In the genomic region with DNA sequence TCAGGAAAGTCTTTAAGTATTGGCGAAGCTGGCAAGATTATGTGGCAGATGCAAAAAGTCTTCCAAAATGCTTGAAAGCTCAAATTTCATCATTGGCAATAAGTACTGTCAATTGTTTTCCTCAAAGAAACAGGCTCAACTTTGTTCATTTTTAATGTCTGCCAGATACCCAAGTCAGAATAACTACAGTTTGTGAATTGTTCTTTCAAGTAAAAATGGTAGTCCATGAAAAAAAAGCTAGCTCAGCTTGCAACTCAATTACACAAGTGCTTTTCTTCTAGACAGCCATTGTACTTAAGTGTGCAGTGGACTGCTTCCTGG, we compare ENCODE assay signal across 9 cellular contexts.
A peak's percentile ranks its signal among the peaks of the same experiment; 100 is the strongest.
DNase-seq lines count a peak whose midpoint lies in the region; TF ChIP-seq lines count a peak whose summit lies in the region.
"Had no signal": no experiment of that assay in that cellular context is flagged by ENCODE, and none has a peak within 500 bp of the region (broad histone marks: within the 10 kb centered on the region; RNA-seq: fewer than 3 reads in every experiment).

No MANE protein-coding gene starts in this region.

- no peak for TF ChIP-seq CTCF in WERI-Rb-1 (IDR thresholded peaks at IDR 0.05; ENCODE audit: low read depth, low read length)
- TF ChIP-seq CTCF in glutamatergic neuron (IDR thresholded peaks at IDR 0.05; ENCODE audit: partially characterized antibody, unreplicated experiment): no peak
- no peak for TF ChIP-seq CTCF in stomach (IDR thresholded peaks at IDR 0.05)

- H3K4me3 ChIP-seq in WERI-Rb-1 (ENCODE audit: low read depth, low read length) (no peak overlapping the region), stomach (peak overlapping the region in 1 of 4 donors; percentile 66)

- H3K4me3 Mint-ChIP-seq in T-helper 2 cell treated with Interferon-gamma antibody and Interleukin-4, amounts not matched to agents 5 μg/mL and 100 μg/mL, for 36 hours: peak overlapping the region; percentile 97
- H3K4me3 Mint-ChIP-seq in glutamatergic neuron (ENCODE audit: unreplicated experiment): peak overlapping the region; percentile 91

- TF ChIP-seq EP300 in stomach (IDR thresholded peaks at IDR 0.05): no peak

- no peak for TF ChIP-seq POLR2A in stomach (IDR thresholded peaks at IDR 0.05)

- intact Hi-C loops in stomach (cut with DNase I; ENCODE audit: low total_unique reads): no loop called here

- H3K27ac ChIP-seq in WERI-Rb-1 (peak overlapping the region; percentile 99), stomach (peak overlapping the region in 4 of 5 donors; percentile 94 to 97 (median 96))

- no peaks in the 10 kb centered on the region for H3K27me3 Mint-ChIP-seq in T-helper 2 cell treated with Interferon-gamma antibody and Interleukin-4, amounts not matched to agents 5 μg/mL and 100 μg/mL, for 36 hours (ENCODE audit: low read depth)
- H3K27me3 Mint-ChIP-seq in glutamatergic neuron (ENCODE audit: unreplicated experiment): peaks cover 8% of the 10 kb centered on the region

- H3K27me3 ChIP-seq in WERI-Rb-1 (ENCODE audit: insufficient read depth, low read depth, severe bottlenecking) (no peaks in the 10 kb centered on the region), stomach (no peaks in the 10 kb centered on the region)
- H3K27me3 ChIP-seq: BE2C had no signal

- H3K4me1 Mint-ChIP-seq in T-helper 2 cell treated with Interferon-gamma antibody and Interleukin-4, amounts not matched to agents 5 μg/mL and 100 μg/mL, for 36 hours (ENCODE audit: low read depth): peaks cover 48% of the 10 kb centered on the region
- peaks cover 29% of the 10 kb centered on the region for H3K4me1 Mint-ChIP-seq in glutamatergic neuron (ENCODE audit: low read depth, unreplicated experiment)

- H3K36me3 ChIP-seq in WERI-Rb-1 (no peaks in the 10 kb centered on the region; the same call in 1 of the 2 replicates), stomach (no peaks in the 10 kb centered on the region)
- H3K36me3 ChIP-seq: BE2C had no signal

- peak overlapping the region; percentile 98 for H3K27ac Mint-ChIP-seq in T-helper 2 cell treated with Interferon-gamma antibody and Interleukin-4, amounts not matched to agents 5 μg/mL and 100 μg/mL, for 36 hours
- H3K27ac Mint-ChIP-seq in glutamatergic neuron (ENCODE audit: unreplicated experiment): no peak overlapping the region

- H3K4me1 ChIP-seq in stomach: peaks cover 10 to 47% (median 41%) of the 10 kb centered on the region in 4 donors

- H3K9me3 Mint-ChIP-seq in T-helper 2 cell treated with Interferon-gamma antibody and Interleukin-4, amounts not matched to agents 5 μg/mL and 100 μg/mL, for 36 hours: no peaks in the 10 kb centered on the region
- peaks cover 13% of the 10 kb centered on the region for H3K9me3 Mint-ChIP-seq in glutamatergic neuron (ENCODE audit: unreplicated experiment)

- DNase-seq in T-helper 2 cell treated with Interferon-gamma antibody and Interleukin-4, amounts not matched to agents 5 μg/mL and 100 μg/mL, for 36 hours (ENCODE audit: low spot score): no peak
- DNase-seq in T-helper 2 cell (no peak), WERI-Rb-1 (no peak), glutamatergic neuron (no peak), stomach (no peak), RPMI8226 (no peak), hippocampal formation (lab: John Stamatoyannopoulos, UW) (no peak)
- DNase-seq in stimulated activated CD8-positive, alpha-beta memory T cell treated with anti-CD3 and anti-CD28 coated beads, Interleukin-4, amount 100 ng/mL, for 48 hours: no peak
- DNase-seq: BE2C had no signal

- 80 to 92% (median 88%) methylated on average over 1 of the region's 1 CpG for WGBS in stomach, 5 donors

- peaks cover 7% of the 10 kb centered on the region for H3K36me3 Mint-ChIP-seq in T-helper 2 cell treated with Interferon-gamma antibody and Interleukin-4, amounts not matched to agents 5 μg/mL and 100 μg/mL, for 36 hours (ENCODE audit: low read depth)
- no peaks in the 10 kb centered on the region for H3K36me3 Mint-ChIP-seq in glutamatergic neuron (ENCODE audit: unreplicated experiment)

- H3K9me3 ChIP-seq in WERI-Rb-1 (ENCODE audit: severe bottlenecking): no peaks in the 10 kb centered on the region
- H3K9me3 ChIP-seq in stomach: no peaks in the 10 kb centered on the region
- H3K9me3 ChIP-seq: BE2C had no signal
